8 cellular contexts compared by ENCODE assay signal in the genomic region with DNA sequence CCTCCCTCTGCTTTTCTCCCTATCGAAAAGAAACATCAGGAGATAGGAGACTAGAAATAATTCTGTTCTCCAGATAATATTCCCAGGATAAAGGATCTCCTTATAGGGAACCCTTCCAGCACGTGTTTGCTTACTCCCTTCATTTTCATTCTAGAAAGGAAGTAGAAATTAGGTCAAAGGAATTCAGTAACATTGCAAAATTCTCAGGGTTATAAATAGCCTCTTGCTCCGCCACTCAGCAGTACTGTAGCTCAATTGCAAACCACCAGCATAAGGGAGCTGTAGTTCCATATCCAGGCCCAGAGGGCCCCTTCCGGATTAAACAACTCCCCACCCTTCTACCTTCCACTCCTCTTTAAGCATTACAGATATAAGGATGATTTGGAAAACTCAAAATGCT. TPM values are rescaled to one million over a fixed set of nuclear protein-coding genes. Genes with fewer than 3 reads are reported as not detected.
DNase-seq lines count a peak whose midpoint lies in the region; ATAC-seq and TF ChIP-seq lines count a peak whose summit lies in the region.

No MANE protein-coding gene starts in this region.

- CTCF ChIA-PET in activated CD4-positive, alpha-beta memory T cell treated with anti-CD3 and anti-CD28 coated beads, Interleukin-2, amount 10 ng/mL, durations not matched to agents 7 days and 5 days (lab: Charles Lee) = interaction anchor here (1.1 to 1.4 kb wide), 3 partner anchors 36 to 386 kb away, joined by 3 to 9 read pairs (median 3); no protein-coding TSS in a partner anchor

- peak; percentile 84 to 94 (median 90) for ATAC-seq in heart left ventricle
- ATAC-seq in HG02852 (IDR thresholded peaks at IDR 0.05; ENCODE audit: unreplicated experiment) = no peak
- ATAC-seq in GM18858 (IDR thresholded peaks at IDR 0.05; ENCODE audit: unreplicated experiment) = no peak

- peaks cover 24 to 98% (median 64%) of the 10 kb centered on the region in 12 donors for H3K4me1 ChIP-seq in heart left ventricle

- peaks cover 58% of the 10 kb centered on the region for H3K4me1 Mint-ChIP-seq in HFFc6 (ENCODE audit: low read depth)
- peaks cover 73% of the 10 kb centered on the region for H3K4me1 Mint-ChIP-seq in activated CD4-positive, alpha-beta memory T cell treated with anti-CD3 and anti-CD28 coated beads, Interleukin-2, amount 10 ng/mL, durations not matched to agents 7 days and 5 days
- H3K4me1 Mint-ChIP-seq in glutamatergic neuron (ENCODE audit: low read depth, unreplicated experiment) = peaks cover 20% of the 10 kb centered on the region

- peaks cover 9% of the 10 kb centered on the region; the same call in 1 of the 2 replicates for H3K36me3 Mint-ChIP-seq in HFFc6 (ENCODE audit: low read depth)
- H3K36me3 Mint-ChIP-seq in activated CD4-positive, alpha-beta memory T cell treated with anti-CD3 and anti-CD28 coated beads, Interleukin-2, amount 10 ng/mL, durations not matched to agents 7 days and 5 days (ENCODE audit: low read depth) = peaks cover 67% of the 10 kb centered on the region
- no peaks in the 10 kb centered on the region for H3K36me3 Mint-ChIP-seq in glutamatergic neuron (ENCODE audit: unreplicated experiment)

- peaks cover 0 to 34% (median 28%) of the 10 kb centered on the region in 9 donors for H3K36me3 ChIP-seq in heart left ventricle

- no peaks in the 10 kb centered on the region for H3K27me3 ChIP-seq in heart left ventricle

- no peaks in the 10 kb centered on the region for H3K9me3 ChIP-seq in heart left ventricle

- H3K27ac ChIP-seq in heart left ventricle (peak overlapping the region; percentile 41 to 91 (median 76)), skin epidermis (peak overlapping the region in 20 of 21 experiments; percentile 1 to 85 (median 73))

- intact Hi-C loops in heart left ventricle (cut with DNase I) = loop anchor here in 2 of 10 donors (5.0 kb wide), 2 partner anchors 33 to 38 kb away; no protein-coding TSS in a partner anchor

- H3K4me3 Mint-ChIP-seq in HFFc6 = peak overlapping the region; percentile 86
- peak overlapping the region; percentile 69 for H3K4me3 Mint-ChIP-seq in activated CD4-positive, alpha-beta memory T cell treated with anti-CD3 and anti-CD28 coated beads, Interleukin-2, amount 10 ng/mL, durations not matched to agents 7 days and 5 days
- no peak overlapping the region for H3K4me3 Mint-ChIP-seq in glutamatergic neuron (ENCODE audit: unreplicated experiment)

- TF ChIP-seq POLR2A in heart left ventricle (IDR thresholded peaks at IDR 0.05) = no peak

- H3K27me3 Mint-ChIP-seq in HFFc6 (ENCODE audit: insufficient read depth) (peaks cover 8% of the 10 kb centered on the region; the same call in 1 of the 2 replicates), glutamatergic neuron (ENCODE audit: unreplicated experiment) (peaks cover 2% of the 10 kb centered on the region)
- no peaks in the 10 kb centered on the region for H3K27me3 Mint-ChIP-seq in activated CD4-positive, alpha-beta memory T cell treated with anti-CD3 and anti-CD28 coated beads, Interleukin-2, amount 10 ng/mL, durations not matched to agents 7 days and 5 days

- H3K9me3 Mint-ChIP-seq in HFFc6 = no peaks in the 10 kb centered on the region
- H3K9me3 Mint-ChIP-seq in activated CD4-positive, alpha-beta memory T cell treated with anti-CD3 and anti-CD28 coated beads, Interleukin-2, amount 10 ng/mL, durations not matched to agents 7 days and 5 days = no peaks in the 10 kb centered on the region
- peaks cover 2% of the 10 kb centered on the region for H3K9me3 Mint-ChIP-seq in glutamatergic neuron (ENCODE audit: unreplicated experiment)

- peak; percentile 76 for DNase-seq in HFFc6
- no peak for DNase-seq in activated CD4-positive, alpha-beta memory T cell treated with anti-CD3 and anti-CD28 coated beads, Interleukin-2, amount 10 ng/mL, durations not matched to agents 7 days and 5 days
- peak in 3 of 5 donors; percentile 26 to 47 (median 30) for DNase-seq in heart left ventricle
- DNase-seq in glutamatergic neuron = no peak
- DNase-seq in ecto neural progenitor cell (ENCODE audit: low spot score) = no peak

- H3K4me3 ChIP-seq in heart left ventricle (peak overlapping the region in 8 of 12 donors; percentile 3 to 41 (median 20)), skin epidermis (no peak overlapping the region)

- peak overlapping the region; percentile 97 for H3K27ac Mint-ChIP-seq in HFFc6
- H3K27ac Mint-ChIP-seq in activated CD4-positive, alpha-beta memory T cell treated with anti-CD3 and anti-CD28 coated beads, Interleukin-2, amount 10 ng/mL, durations not matched to agents 7 days and 5 days = peak overlapping the region; percentile 96
- H3K27ac Mint-ChIP-seq in glutamatergic neuron (ENCODE audit: unreplicated experiment) = no peak overlapping the region

- 4 to 13% (median 8%) methylated on average over 4 of the region's 4 CpGs for WGBS in heart left ventricle, 4 donors

- TF ChIP-seq CTCF in HFFc6 (IDR thresholded peaks at IDR 0.05) (peak; percentile 45), heart left ventricle (IDR thresholded peaks at IDR 0.05) (peak in 2 of 12 donors; percentile 14 to 22), glutamatergic neuron (IDR thresholded peaks at IDR 0.05; ENCODE audit: partially characterized antibody, unreplicated experiment) (no peak)

- POLR2A ChIA-PET in activated CD4-positive, alpha-beta memory T cell treated with anti-CD3 and anti-CD28 coated beads, Interleukin-2, amount 10 ng/mL, durations not matched to agents 7 days and 5 days (lab: Charles Lee) = interaction anchor here (1.2 to 2.7 kb wide), 4 partner anchors 18 to 395 kb away, joined by 3 to 11 read pairs (median 6); no protein-coding TSS in a partner anchor

RNA-seq across cellular contexts. Expression of gene ELMO2, which starts 6.2 kb away (rescaled TPM):
- total RNA-seq in HFFc6 (2021; fragmentation: NEBNext Ultra II Directional; extraction: Animal tissue kit (Norgen Biotek cat#: 25700)) = 10 to 100 TPM; 39.3 to 48.0 (median 44.3) TPM
- total RNA-seq in activated CD4-positive, alpha-beta memory T cell treated with anti-CD3 and anti-CD28 coated beads, Interleukin-2, amount 10 ng/mL, durations not matched to agents 7 days and 5 days = 10 to 100 TPM; 85.6 to 97.6 TPM
- total RNA-seq in heart left ventricle (10 to 100 TPM; 22.7 to 57.5 (median 34.5) TPM), glutamatergic neuron (ENCODE audit: unreplicated experiment) (60.3 TPM)
- 10 to 100 TPM; 14.6 to 29.0 TPM for polyA plus RNA-seq in heart left ventricle

Comparison
In these comparisons a context has a peak if more than half of its experiments do, and no peak if none do; other contexts are left out.
1. DNase-seq: peak in HFFc6 (single experiment) and heart left ventricle (3 of 5); none in activated CD4-positive, alpha-beta memory T cell treated with anti-CD3 and anti-CD28 coated beads, Interleukin-2, amount 10 ng/mL, durations not matched to agents 7 days and 5 days (single experiment), glutamatergic neuron (single experiment) and ecto neural progenitor cell (single experiment).
2. ATAC-seq: peak in heart left ventricle (4 of 4); none in HG02852 (single experiment) and GM18858 (single experiment).
3. H3K4me3 ChIP-seq: peak in heart left ventricle (8 of 12); none in skin epidermis (0 of 7).